Comparison of ENCODE assay signal across 5 cellular contexts in genomic region chr10:33501161-33501560, GRCh38.
"Had no signal": no experiment of that assay in that cellular context is flagged by ENCODE, and none has a peak within 500 bp of the region (broad histone marks: within the 10 kb centered on the region; RNA-seq: fewer than 3 reads in every experiment).

No MANE protein-coding gene starts in this region.

- ATAC-seq: GM23338, HepG2, K562 had no signal

- DNase-seq: H9, KG1 had no signal
